ENCODE assay signal across 25 cellular contexts in the genomic region with DNA sequence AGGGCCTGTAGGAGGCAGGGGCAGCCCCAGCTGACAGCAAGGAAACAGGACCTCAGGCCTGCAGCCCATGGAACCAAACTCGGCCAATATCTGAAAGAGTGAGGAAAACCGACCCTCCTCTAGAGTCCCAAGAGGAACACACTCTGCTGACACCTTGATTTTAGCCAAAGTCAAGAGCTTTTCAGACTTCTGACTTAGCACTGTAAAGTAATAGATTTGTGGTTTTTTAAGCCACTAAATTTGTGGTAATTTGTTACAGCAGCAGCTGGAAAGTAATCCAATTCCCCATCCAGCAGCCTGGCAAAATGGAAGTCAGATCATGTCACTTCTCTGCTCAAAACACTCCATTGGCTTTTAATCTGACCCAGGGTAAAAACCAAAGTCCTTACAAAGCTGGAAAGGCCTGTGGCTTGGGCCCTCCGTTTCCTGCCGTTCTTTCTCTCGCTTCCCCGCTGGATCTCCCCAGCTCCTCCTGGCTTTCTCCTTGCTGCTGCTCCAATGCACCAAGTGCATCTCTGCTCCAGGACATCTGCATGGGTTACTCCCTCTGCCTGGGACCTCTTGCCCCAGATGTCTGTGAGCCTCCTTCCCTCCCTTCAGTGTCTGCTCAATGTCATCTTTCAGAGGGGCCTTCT.
"Had no signal": no experiment of that assay in that cellular context is flagged by ENCODE, and none has a peak within 500 bp of the region (broad histone marks: within the 10 kb centered on the region; RNA-seq: fewer than 3 reads in every experiment).

No MANE protein-coding gene starts in this region.

- H3K4me1 ChIP-seq: ascending aorta had no signal

- DNase-seq: activated CD4-positive, alpha-beta T cell treated with anti-CD3 and anti-CD28 coated beads for 1 hour; activated CD4-positive, alpha-beta T cell treated with anti-CD3 and anti-CD28 coated beads, Interleukin-2, amount 10 ng/mL, durations not matched to agents 24 days and 14 days; activated CD4-positive, alpha-beta T cell treated with anti-CD3 and anti-CD28 coated beads, Interleukin-2, amount 50 U/mL, for 48 hours; activated CD8-positive, alpha-beta memory T cell treated with anti-CD3 and anti-CD28 coated beads, Interleukin-2, amount 10 ng/mL, durations not matched to agents 7 days and 5 days; activated effector memory CD4-positive, alpha-beta T cell treated with anti-CD3 and anti-CD28 coated beads, Interleukin-2, amount 50 U/mL, for 16 hours; activated naive CD4-positive, alpha-beta T cell treated with Interleukin-2 at 50 U/mL for 16 hours; activated naive CD8-positive, alpha-beta T cell treated with anti-CD3 and anti-CD28 coated beads, Interleukin-2, amount 50 U/mL, for 24 hours; activated T-cell treated with anti-CD3 and anti-CD28 coated beads, Interleukin-2, amount 50 U/mL, for 24 hours; amniotic stem cell; body of pancreas; central memory CD4-positive, alpha-beta T cell; KBM-7; NCI-H1048; NCI-H146; NCI-H187 treated with DMSO at 0.1 percent for 48 hours; NCI-H2081 treated with DMSO at 0.1 percent for 48 hours; NCI-H2171; NCI-H2227 treated with DMSO at 0.1 percent for 48 hours; NCI-H446 treated with DMSO at 0.1 percent for 48 hours; NCI-H748 treated with DMSO at 0.1 percent for 48 hours; SIG-M5; SK-N-SH had no signal

- H3K9ac ChIP-seq: SK-N-SH had no signal

- H3K4me2 ChIP-seq: SK-N-SH had no signal

- H3K36me3 Mint-ChIP-seq: activated CD8-positive, alpha-beta memory T cell treated with anti-CD3 and anti-CD28 coated beads, Interleukin-2, amount 10 ng/mL, durations not matched to agents 7 days and 5 days; activated naive CD4-positive, alpha-beta T cell treated with anti-CD3 and anti-CD28 coated beads, Interleukin-2, amount 50 U/mL, for 72 hours had no signal

- H3K9me3 ChIP-seq: ascending aorta, body of pancreas, SK-N-SH had no signal

- H3K27ac ChIP-seq: ascending aorta, body of pancreas had no signal

- H3K27me3 Mint-ChIP-seq: activated CD4-positive, alpha-beta T cell treated with anti-CD3 and anti-CD28 coated beads, Interleukin-2, amount 10 ng/mL, durations not matched to agents 24 days and 14 days had no signal

- H3K9me3 Mint-ChIP-seq: activated CD4-positive, alpha-beta T cell treated with anti-CD3 and anti-CD28 coated beads, Interleukin-2, amount 10 ng/mL, durations not matched to agents 24 days and 14 days; activated naive CD4-positive, alpha-beta T cell treated with anti-CD3 and anti-CD28 coated beads, Interleukin-2, amount 50 U/mL, for 72 hours; activated naive CD8-positive, alpha-beta T cell treated with anti-CD3 and anti-CD28 coated beads, Interleukin-2, amount 50 U/mL, for 24 hours; activated T-cell treated with anti-CD3 and anti-CD28 coated beads, Interleukin-2, amount 50 U/mL, for 24 hours; T-helper 2 cell treated with Interferon-gamma antibody and Interleukin-4, amounts not matched to agents 5 μg/mL and 100 μg/mL, for 36 hours had no signal

- H3K27me3 ChIP-seq: ascending aorta, body of pancreas had no signal

- H3K4me3 Mint-ChIP-seq: activated CD4-positive, alpha-beta T cell treated with anti-CD3 and anti-CD28 coated beads, Interleukin-2, amount 10 ng/mL, durations not matched to agents 24 days and 14 days; activated CD8-positive, alpha-beta memory T cell treated with anti-CD3 and anti-CD28 coated beads, Interleukin-2, amount 10 ng/mL, durations not matched to agents 7 days and 5 days; activated naive CD8-positive, alpha-beta T cell treated with anti-CD3 and anti-CD28 coated beads, Interleukin-2, amount 50 U/mL, for 24 hours; activated T-cell treated with anti-CD3 and anti-CD28 coated beads, Interleukin-2, amount 50 U/mL, for 24 hours; T-helper 2 cell treated with Interferon-gamma antibody and Interleukin-4, amounts not matched to agents 5 μg/mL and 100 μg/mL, for 36 hours had no signal

- H3K27ac Mint-ChIP-seq: activated CD4-positive, alpha-beta T cell treated with anti-CD3 and anti-CD28 coated beads, Interleukin-2, amount 10 ng/mL, durations not matched to agents 24 days and 14 days; activated CD8-positive, alpha-beta memory T cell treated with anti-CD3 and anti-CD28 coated beads, Interleukin-2, amount 10 ng/mL, durations not matched to agents 7 days and 5 days; activated naive CD8-positive, alpha-beta T cell treated with anti-CD3 and anti-CD28 coated beads, Interleukin-2, amount 50 U/mL, for 24 hours; activated T-cell treated with anti-CD3 and anti-CD28 coated beads, Interleukin-2, amount 50 U/mL, for 24 hours; T-helper 2 cell treated with Interferon-gamma antibody and Interleukin-4, amounts not matched to agents 5 μg/mL and 100 μg/mL, for 36 hours had no signal

- H3K36me3 ChIP-seq: ascending aorta had no signal

- H3K4me3 ChIP-seq: ascending aorta, body of pancreas had no signal

- ATAC-seq: activated CD8-positive, alpha-beta memory T cell treated with anti-CD3 and anti-CD28 coated beads, Interleukin-2, amount 10 ng/mL, durations not matched to agents 7 days and 5 days; body of pancreas had no signal

- H3K4me1 Mint-ChIP-seq: activated CD8-positive, alpha-beta memory T cell treated with anti-CD3 and anti-CD28 coated beads, Interleukin-2, amount 10 ng/mL, durations not matched to agents 7 days and 5 days had no signal
